In the genomic region with DNA sequence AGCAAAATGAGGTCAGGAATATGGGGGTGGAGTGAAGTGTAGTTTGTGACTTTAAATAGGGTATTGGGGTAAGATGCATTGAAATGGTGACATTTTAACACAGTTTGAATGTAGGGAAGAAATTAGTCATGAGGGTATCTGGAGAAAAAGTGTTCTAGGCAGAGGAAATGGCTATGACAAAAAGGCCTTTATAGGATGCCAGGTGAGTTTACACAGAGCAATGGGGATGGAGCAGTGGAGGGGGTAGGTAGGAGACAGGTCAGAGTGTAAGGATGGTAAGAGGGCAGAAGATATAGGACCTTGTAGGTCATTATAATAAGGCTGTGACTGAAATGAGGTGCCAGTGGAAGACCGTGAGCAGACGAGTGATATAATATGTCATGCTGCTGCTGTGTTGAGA, we compare ENCODE assay signal across 2 cellular contexts.
TF ChIP-seq lines count a peak whose summit lies in the region.

No MANE protein-coding gene starts in this region.

TF ChIP-seq in HepG2, 621 proteins besides CTCF, POLR2A, EP300 and RAD21:
- TF ChIP-seq, protein P1, sequence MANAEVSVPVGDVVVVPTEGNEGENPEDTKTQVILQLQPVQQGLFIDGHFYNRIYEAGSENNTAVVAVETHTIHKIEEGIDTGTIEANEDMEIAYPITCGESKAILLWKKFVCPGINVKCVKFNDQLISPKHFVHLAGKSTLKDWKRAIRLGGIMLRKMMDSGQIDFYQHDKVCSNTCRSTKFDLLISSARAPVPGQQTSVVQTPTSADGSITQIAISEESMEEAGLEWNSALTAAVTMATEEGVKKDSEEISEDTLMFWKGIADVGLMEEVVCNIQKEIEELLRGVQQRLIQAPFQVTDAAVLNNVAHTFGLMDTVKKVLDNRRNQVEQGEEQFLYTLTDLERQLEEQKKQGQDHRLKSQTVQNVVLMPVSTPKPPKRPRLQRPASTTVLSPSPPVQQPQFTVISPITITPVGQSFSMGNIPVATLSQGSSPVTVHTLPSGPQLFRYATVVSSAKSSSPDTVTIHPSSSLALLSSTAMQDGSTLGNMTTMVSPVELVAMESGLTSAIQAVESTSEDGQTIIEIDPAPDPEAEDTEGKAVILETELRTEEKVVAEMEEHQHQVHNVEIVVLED (CRISPR knock-in tag; IDR thresholded peaks at IDR 0.05; ENCODE audit: borderline replicate concordance): no peak
- TF ChIP-seq ZNF441 (CRISPR knock-in tag; IDR thresholded peaks at IDR 0.05; ENCODE audit: borderline replicate concordance): no peak
- TF ChIP-seq CEBPB (IDR thresholded peaks at IDR 0.05; ENCODE audit: borderline replicate concordance, low read depth, low read length): no peak
- peak; percentile 55 for TF ChIP-seq JUNB (CRISPR knock-in tag; IDR thresholded peaks at IDR 0.05; ENCODE audit: borderline replicate concordance)
- TF ChIP-seq ATF7 (IDR thresholded peaks at IDR 0.05): 0 out of 2 replicates have a peak, but pooled peaks have one; percentile 17
- no peak for TF ChIP-seq ATF7 (CRISPR knock-in tag; IDR thresholded peaks at IDR 0.05)
- no peak for TF ChIP-seq MED1 (CRISPR knock-in tag; IDR thresholded peaks at IDR 0.05)
- TF ChIP-seq, protein P2, sequence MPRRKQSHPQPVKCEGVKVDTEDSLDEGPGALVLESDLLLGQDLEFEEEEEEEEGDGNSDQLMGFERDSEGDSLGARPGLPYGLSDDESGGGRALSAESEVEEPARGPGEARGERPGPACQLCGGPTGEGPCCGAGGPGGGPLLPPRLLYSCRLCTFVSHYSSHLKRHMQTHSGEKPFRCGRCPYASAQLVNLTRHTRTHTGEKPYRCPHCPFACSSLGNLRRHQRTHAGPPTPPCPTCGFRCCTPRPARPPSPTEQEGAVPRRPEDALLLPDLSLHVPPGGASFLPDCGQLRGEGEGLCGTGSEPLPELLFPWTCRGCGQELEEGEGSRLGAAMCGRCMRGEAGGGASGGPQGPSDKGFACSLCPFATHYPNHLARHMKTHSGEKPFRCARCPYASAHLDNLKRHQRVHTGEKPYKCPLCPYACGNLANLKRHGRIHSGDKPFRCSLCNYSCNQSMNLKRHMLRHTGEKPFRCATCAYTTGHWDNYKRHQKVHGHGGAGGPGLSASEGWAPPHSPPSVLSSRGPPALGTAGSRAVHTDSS (CRISPR knock-in tag; conservative IDR thresholded peaks at IDR 0.05): no peak
- no peak for TF ChIP-seq SYNCRIP (IDR thresholded peaks at IDR 0.05; ENCODE audit: insufficient read depth, low read depth, low read length)
- TF ChIP-seq, protein P3, sequence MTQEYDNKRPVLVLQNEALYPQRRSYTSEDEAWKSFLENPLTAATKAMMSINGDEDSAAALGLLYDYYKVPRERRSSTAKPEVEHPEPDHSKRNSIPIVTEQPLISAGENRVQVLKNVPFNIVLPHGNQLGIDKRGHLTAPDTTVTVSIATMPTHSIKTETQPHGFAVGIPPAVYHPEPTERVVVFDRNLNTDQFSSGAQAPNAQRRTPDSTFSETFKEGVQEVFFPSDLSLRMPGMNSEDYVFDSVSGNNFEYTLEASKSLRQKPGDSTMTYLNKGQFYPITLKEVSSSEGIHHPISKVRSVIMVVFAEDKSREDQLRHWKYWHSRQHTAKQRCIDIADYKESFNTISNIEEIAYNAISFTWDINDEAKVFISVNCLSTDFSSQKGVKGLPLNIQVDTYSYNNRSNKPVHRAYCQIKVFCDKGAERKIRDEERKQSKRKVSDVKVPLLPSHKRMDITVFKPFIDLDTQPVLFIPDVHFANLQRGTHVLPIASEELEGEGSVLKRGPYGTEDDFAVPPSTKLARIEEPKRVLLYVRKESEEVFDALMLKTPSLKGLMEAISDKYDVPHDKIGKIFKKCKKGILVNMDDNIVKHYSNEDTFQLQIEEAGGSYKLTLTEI (CRISPR knock-in tag; conservative IDR thresholded peaks at IDR 0.05): no peak
- TF ChIP-seq MTF2 (CRISPR knock-in tag; IDR thresholded peaks at IDR 0.05; ENCODE audit: borderline replicate concordance): no peak
- TF ChIP-seq KLF16 (CRISPR knock-in tag; IDR thresholded peaks at IDR 0.05): no peak
- no peak for TF ChIP-seq ZNF251 (CRISPR knock-in tag; IDR thresholded peaks at IDR 0.05)
- TF ChIP-seq ZNF24 (IDR thresholded peaks at IDR 0.05): no peak
- no peak for TF ChIP-seq MTF1 (CRISPR knock-in tag; IDR thresholded peaks at IDR 0.05)
- TF ChIP-seq ZNF12 (CRISPR knock-in tag; IDR thresholded peaks at IDR 0.05): peak; percentile 69
- no peak for TF ChIP-seq SAFB2 (CRISPR knock-in tag; IDR thresholded peaks at IDR 0.05; ENCODE audit: borderline replicate concordance, low read depth)
- TF ChIP-seq IRF2 (CRISPR knock-in tag; IDR thresholded peaks at IDR 0.05): no peak
- TF ChIP-seq ADNP (CRISPR knock-in tag; IDR thresholded peaks at IDR 0.05): no peak
- TF ChIP-seq, protein P4, sequence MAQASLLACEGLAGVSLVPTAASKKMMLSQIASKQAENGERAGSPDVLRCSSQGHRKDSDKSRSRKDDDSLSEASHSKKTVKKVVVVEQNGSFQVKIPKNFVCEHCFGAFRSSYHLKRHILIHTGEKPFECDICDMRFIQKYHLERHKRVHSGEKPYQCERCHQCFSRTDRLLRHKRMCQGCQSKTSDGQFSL (CRISPR knock-in tag; IDR thresholded peaks at IDR 0.05): no peak
- TF ChIP-seq ZNF460 (CRISPR knock-in tag; IDR thresholded peaks at IDR 0.05; ENCODE audit: borderline replicate concordance): no peak
- TF ChIP-seq GATAD2A (CRISPR knock-in tag; IDR thresholded peaks at IDR 0.05): no peak
- TF ChIP-seq SOX13 (IDR thresholded peaks at IDR 0.05): no peak
- TF ChIP-seq SOX13 (CRISPR knock-in tag; conservative IDR thresholded peaks at IDR 0.05 in 1 of 2, IDR thresholded peaks at IDR 0.05 in 1 of 2): 0 out of 4 replicates have a peak, but pooled peaks of 1 of the 2 experiments have one; percentile 34
- TF ChIP-seq, protein P5, sequence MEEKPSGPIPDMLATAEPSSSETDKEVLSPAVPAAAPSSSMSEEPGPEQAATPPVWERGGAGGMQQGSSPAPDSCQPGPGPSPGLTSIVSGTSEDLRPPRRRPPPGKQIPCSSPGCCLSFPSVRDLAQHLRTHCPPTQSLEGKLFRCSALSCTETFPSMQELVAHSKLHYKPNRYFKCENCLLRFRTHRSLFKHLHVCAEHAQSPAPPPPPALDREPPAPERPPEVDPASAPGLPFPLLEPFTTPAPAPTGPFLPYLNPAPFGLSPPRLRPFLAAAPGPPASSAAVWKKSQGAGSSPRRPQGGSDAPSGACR (CRISPR knock-in tag; IDR thresholded peaks at IDR 0.05): no peak
- TF ChIP-seq ATM (IDR thresholded peaks at IDR 0.05; ENCODE audit: borderline replicate concordance): no peak

TF ChIP-seq in SK-N-SH, 30 proteins besides CTCF, POLR2A, EP300 and RAD21:
- TF ChIP-seq ELF1 (IDR thresholded peaks at IDR 0.05) (no peak), MXI1 (IDR thresholded peaks at IDR 0.05; ENCODE audit: low read depth, low read length) (no peak), CHD2 (IDR thresholded peaks at IDR 0.05; ENCODE audit: low read length, partially characterized antibody) (no peak), FOXJ3 (CRISPR knock-in tag; IDR thresholded peaks at IDR 0.05) (no peak), JUND (IDR thresholded peaks at IDR 0.05) (no peak), RXRA (IDR thresholded peaks at IDR 0.05; ENCODE audit: borderline replicate concordance, low read depth) (no peak), FOSL2 (IDR thresholded peaks at IDR 0.05; ENCODE audit: borderline replicate concordance, low read depth) (no peak), TAF1 (IDR thresholded peaks at IDR 0.05; ENCODE audit: borderline replicate concordance, low read depth, low read length) (no peak), SMC3 (IDR thresholded peaks at IDR 0.05; ENCODE audit: low read depth, low read length) (no peak), NRF1 (IDR thresholded peaks at IDR 0.05; ENCODE audit: low read depth, low read length) (no peak), MEF2A (IDR thresholded peaks at IDR 0.05; ENCODE audit: borderline replicate concordance, low read depth) (no peak)
- TF ChIP-seq, protein P6, sequence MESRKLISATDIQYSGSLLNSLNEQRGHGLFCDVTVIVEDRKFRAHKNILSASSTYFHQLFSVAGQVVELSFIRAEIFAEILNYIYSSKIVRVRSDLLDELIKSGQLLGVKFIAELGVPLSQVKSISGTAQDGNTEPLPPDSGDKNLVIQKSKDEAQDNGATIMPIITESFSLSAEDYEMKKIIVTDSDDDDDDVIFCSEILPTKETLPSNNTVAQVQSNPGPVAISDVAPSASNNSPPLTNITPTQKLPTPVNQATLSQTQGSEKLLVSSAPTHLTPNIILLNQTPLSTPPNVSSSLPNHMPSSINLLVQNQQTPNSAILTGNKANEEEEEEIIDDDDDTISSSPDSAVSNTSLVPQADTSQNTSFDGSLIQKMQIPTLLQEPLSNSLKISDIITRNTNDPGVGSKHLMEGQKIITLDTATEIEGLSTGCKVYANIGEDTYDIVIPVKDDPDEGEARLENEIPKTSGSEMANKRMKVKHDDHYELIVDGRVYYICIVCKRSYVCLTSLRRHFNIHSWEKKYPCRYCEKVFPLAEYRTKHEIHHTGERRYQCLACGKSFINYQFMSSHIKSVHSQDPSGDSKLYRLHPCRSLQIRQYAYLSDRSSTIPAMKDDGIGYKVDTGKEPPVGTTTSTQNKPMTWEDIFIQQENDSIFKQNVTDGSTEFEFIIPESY (IDR thresholded peaks at IDR 0.05; ENCODE audit: borderline replicate concordance, low read depth): no peak
- TF ChIP-seq, protein P7, sequence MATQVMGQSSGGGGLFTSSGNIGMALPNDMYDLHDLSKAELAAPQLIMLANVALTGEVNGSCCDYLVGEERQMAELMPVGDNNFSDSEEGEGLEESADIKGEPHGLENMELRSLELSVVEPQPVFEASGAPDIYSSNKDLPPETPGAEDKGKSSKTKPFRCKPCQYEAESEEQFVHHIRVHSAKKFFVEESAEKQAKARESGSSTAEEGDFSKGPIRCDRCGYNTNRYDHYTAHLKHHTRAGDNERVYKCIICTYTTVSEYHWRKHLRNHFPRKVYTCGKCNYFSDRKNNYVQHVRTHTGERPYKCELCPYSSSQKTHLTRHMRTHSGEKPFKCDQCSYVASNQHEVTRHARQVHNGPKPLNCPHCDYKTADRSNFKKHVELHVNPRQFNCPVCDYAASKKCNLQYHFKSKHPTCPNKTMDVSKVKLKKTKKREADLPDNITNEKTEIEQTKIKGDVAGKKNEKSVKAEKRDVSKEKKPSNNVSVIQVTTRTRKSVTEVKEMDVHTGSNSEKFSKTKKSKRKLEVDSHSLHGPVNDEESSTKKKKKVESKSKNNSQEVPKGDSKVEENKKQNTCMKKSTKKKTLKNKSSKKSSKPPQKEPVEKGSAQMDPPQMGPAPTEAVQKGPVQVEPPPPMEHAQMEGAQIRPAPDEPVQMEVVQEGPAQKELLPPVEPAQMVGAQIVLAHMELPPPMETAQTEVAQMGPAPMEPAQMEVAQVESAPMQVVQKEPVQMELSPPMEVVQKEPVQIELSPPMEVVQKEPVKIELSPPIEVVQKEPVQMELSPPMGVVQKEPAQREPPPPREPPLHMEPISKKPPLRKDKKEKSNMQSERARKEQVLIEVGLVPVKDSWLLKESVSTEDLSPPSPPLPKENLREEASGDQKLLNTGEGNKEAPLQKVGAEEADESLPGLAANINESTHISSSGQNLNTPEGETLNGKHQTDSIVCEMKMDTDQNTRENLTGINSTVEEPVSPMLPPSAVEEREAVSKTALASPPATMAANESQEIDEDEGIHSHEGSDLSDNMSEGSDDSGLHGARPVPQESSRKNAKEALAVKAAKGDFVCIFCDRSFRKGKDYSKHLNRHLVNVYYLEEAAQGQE (IDR thresholded peaks at IDR 0.05; ENCODE audit: low read depth, low read length): no peak
- TF ChIP-seq, protein P8, sequence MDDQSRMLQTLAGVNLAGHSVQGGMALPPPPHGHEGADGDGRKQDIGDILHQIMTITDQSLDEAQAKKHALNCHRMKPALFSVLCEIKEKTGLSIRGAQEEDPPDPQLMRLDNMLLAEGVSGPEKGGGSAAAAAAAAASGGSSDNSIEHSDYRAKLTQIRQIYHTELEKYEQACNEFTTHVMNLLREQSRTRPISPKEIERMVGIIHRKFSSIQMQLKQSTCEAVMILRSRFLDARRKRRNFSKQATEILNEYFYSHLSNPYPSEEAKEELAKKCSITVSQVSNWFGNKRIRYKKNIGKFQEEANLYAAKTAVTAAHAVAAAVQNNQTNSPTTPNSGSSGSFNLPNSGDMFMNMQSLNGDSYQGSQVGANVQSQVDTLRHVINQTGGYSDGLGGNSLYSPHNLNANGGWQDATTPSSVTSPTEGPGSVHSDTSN (IDR thresholded peaks at IDR 0.05): no peak
- TF ChIP-seq, protein P9, sequence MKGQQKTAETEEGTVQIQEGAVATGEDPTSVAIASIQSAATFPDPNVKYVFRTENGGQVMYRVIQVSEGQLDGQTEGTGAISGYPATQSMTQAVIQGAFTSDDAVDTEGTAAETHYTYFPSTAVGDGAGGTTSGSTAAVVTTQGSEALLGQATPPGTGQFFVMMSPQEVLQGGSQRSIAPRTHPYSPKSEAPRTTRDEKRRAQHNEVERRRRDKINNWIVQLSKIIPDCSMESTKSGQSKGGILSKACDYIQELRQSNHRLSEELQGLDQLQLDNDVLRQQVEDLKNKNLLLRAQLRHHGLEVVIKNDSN (IDR thresholded peaks at IDR 0.05; ENCODE audit: borderline replicate concordance, low read depth): no peak
